Comparison of ENCODE assay signal across 20 cellular contexts in the genomic region with DNA sequence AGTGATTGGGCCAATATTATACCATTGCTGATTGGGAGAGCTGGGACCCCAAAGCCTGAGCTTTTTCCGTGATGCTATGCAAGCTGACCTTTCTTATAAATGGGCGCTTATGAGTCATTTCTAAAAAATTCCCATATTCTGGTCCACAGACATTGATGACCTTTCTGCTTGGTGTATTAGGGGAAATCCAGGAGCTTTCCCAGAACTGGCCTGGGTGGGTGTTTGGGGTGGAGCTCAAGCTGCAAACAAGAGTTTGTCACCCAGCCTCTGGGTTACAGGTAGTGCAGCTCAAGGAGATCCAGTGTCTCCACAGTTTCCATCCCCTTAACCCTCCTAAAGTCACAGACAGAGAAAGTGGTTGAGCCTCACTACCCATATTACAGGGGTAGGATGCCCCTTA.
DNase-seq lines count a peak whose midpoint lies in the region; ATAC-seq and TF ChIP-seq lines count a peak whose summit lies in the region.
"Had no signal": no experiment of that assay in that cellular context is flagged by ENCODE, and none has a peak within 500 bp of the region (broad histone marks: within the 10 kb centered on the region; RNA-seq: fewer than 3 reads in every experiment).

No MANE protein-coding gene starts in this region.

- H3K4me1 ChIP-seq in ACC112 (ENCODE audit: control insufficient read depth, insufficient read depth, low read length, unreplicated experiment), result peaks cover 54% of the 10 kb centered on the region
- H3K4me1 ChIP-seq in PC-3 (ENCODE audit: insufficient read depth, low read length), result peaks cover 5% of the 10 kb centered on the region
- H3K4me1 ChIP-seq in breast epithelium, result no peaks in the 10 kb centered on the region
- H3K4me1 ChIP-seq: BE2C had no signal

- peak overlapping the region; percentile 37 for H3K4me3 Mint-ChIP-seq in activated naive CD8-positive, alpha-beta T cell treated with anti-CD3 and anti-CD28 coated beads, Interleukin-2, amount 50 U/mL, for 24 hours
- H3K4me3 Mint-ChIP-seq: activated naive CD4-positive, alpha-beta T cell treated with anti-CD3 and anti-CD28 coated beads, Interleukin-2, amount 10 ng/mL, durations not matched to agents 7 days and 5 days had no signal

- no TSS peak for BruUV-seq in PC-3 (replicated peaks; lab: Mats Ljungman, UMichigan)

- intact Hi-C loops in PC-3 (cut with micrococcal nuclease) (no loop called here), breast epithelium (cut with DNase I; ENCODE audit: low total_unique reads) (no loop called here)

- H3F3A ChIP-seq in PC-3 (ENCODE audit: low read length, unreplicated experiment), result no peaks in the 10 kb centered on the region

- peak; percentile 82 for ATAC-seq in activated naive CD8-positive, alpha-beta T cell treated with anti-CD3 and anti-CD28 coated beads, Interleukin-2, amount 50 U/mL, for 24 hours
- no peak for ATAC-seq in PC-3
- ATAC-seq in GM18909 (IDR thresholded peaks at IDR 0.05; ENCODE audit: poor library complexity, unreplicated experiment), result no peak
- ATAC-seq: left colon, Panc1 had no signal

- H4K20me1 ChIP-seq in PC-3 (ENCODE audit: low read length), result no peaks in the 10 kb centered on the region

- DNase-seq in EL (peak; percentile 64), kidney tubule cell (ENCODE audit: low spot score) (peak; percentile 53), PC-3 (no peak), NCI-H2171 (lab: John Stamatoyannopoulos, UW) (no peak), breast epithelium (ENCODE audit: low spot score in 2 of 2) (no peak)
- peak; percentile 73 for DNase-seq in activated naive CD8-positive, alpha-beta T cell treated with anti-CD3 and anti-CD28 coated beads, Interleukin-2, amount 50 U/mL, for 24 hours
- DNase-seq: activated naive CD4-positive, alpha-beta T cell treated with anti-CD3 and anti-CD28 coated beads, Interleukin-2, amount 10 ng/mL, durations not matched to agents 7 days and 5 days; BE2C; DMS79; effector CD4-positive, alpha-beta T cell; left colon; NCI-H1105; NCI-H82; SW 1271; thyroid gland had no signal

- peaks cover 27% of the 10 kb centered on the region for H3K36me3 Mint-ChIP-seq in activated naive CD8-positive, alpha-beta T cell treated with anti-CD3 and anti-CD28 coated beads, Interleukin-2, amount 50 U/mL, for 24 hours (ENCODE audit: low read depth)
- H3K36me3 Mint-ChIP-seq: activated naive CD4-positive, alpha-beta T cell treated with anti-CD3 and anti-CD28 coated beads, Interleukin-2, amount 10 ng/mL, durations not matched to agents 7 days and 5 days had no signal

- no peaks in the 10 kb centered on the region for H3K27me3 Mint-ChIP-seq in activated naive CD8-positive, alpha-beta T cell treated with anti-CD3 and anti-CD28 coated beads, Interleukin-2, amount 50 U/mL, for 24 hours
- H3K27me3 Mint-ChIP-seq: activated naive CD4-positive, alpha-beta T cell treated with anti-CD3 and anti-CD28 coated beads, Interleukin-2, amount 10 ng/mL, durations not matched to agents 7 days and 5 days had no signal

- TF ChIP-seq CTCF in PC-3 (conservative IDR thresholded peaks at IDR 0.05; ENCODE audit: low read depth, low read length) (no peak), breast epithelium (IDR thresholded peaks at IDR 0.05) (no peak)

- peaks cover 9% of the 10 kb centered on the region for H3K9me3 Mint-ChIP-seq in activated naive CD8-positive, alpha-beta T cell treated with anti-CD3 and anti-CD28 coated beads, Interleukin-2, amount 50 U/mL, for 24 hours
- H3K9me3 Mint-ChIP-seq: activated naive CD4-positive, alpha-beta T cell treated with anti-CD3 and anti-CD28 coated beads, Interleukin-2, amount 10 ng/mL, durations not matched to agents 7 days and 5 days had no signal

- H3K4me3 ChIP-seq in ACC112 (ENCODE audit: low read depth, low read length) (peak overlapping the region; percentile 24; the same call in 1 of the 2 replicates), PC-3 (ENCODE audit: low read length) (no peak overlapping the region), breast epithelium (no peak overlapping the region)
- H3K4me3 ChIP-seq: right atrium auricular region, thyroid gland had no signal

- no peaks in the 10 kb centered on the region for H3K9me3 ChIP-seq in PC-3 (ENCODE audit: low read length)
- no peaks in the 10 kb centered on the region for H3K9me3 ChIP-seq in breast epithelium
- H3K9me3 ChIP-seq: BE2C, neutrophil, right atrium auricular region, thyroid gland had no signal

- H3K4me1 Mint-ChIP-seq in activated naive CD8-positive, alpha-beta T cell treated with anti-CD3 and anti-CD28 coated beads, Interleukin-2, amount 50 U/mL, for 24 hours, result peaks cover 32% of the 10 kb centered on the region

- no peak overlapping the region for H3K9ac ChIP-seq in PC-3 (ENCODE audit: low read length)

- no peaks in the 10 kb centered on the region for H3K27me3 ChIP-seq in ACC112 (ENCODE audit: insufficient read depth, low read length)
- no peaks in the 10 kb centered on the region for H3K27me3 ChIP-seq in PC-3 (ENCODE audit: low read length)
- H3K27me3 ChIP-seq in breast epithelium, result no peaks in the 10 kb centered on the region
- H3K27me3 ChIP-seq: BE2C, neutrophil, right atrium auricular region, thyroid gland had no signal

- POLR2A ChIA-PET in PC-3 (lab: Charles Lee; ENCODE audit: unreplicated experiment), result no interaction called here

- TF ChIP-seq POLR2A in breast epithelium (IDR thresholded peaks at IDR 0.05), result no peak

- H3K79me2 ChIP-seq in ACC112 (ENCODE audit: control insufficient read depth, insufficient read depth, low read length, unreplicated experiment) (no peaks in the 10 kb centered on the region), PC-3 (ENCODE audit: low read length) (no peaks in the 10 kb centered on the region)

- CTCF ChIA-PET in PC-3 (lab: Charles Lee), result no interaction called here

- no peaks in the 10 kb centered on the region for H3K9me2 ChIP-seq in PC-3 (replicated peaks; ENCODE audit: low read length)

- H3K36me3 ChIP-seq in ACC112 (ENCODE audit: insufficient read depth, low read length), result peaks cover 29% of the 10 kb centered on the region
- H3K36me3 ChIP-seq in PC-3 (ENCODE audit: low read depth, low read length), result no peaks in the 10 kb centered on the region
- no peaks in the 10 kb centered on the region for H3K36me3 ChIP-seq in breast epithelium
- H3K36me3 ChIP-seq: BE2C, neutrophil, right atrium auricular region, thyroid gland had no signal

- H3K27ac ChIP-seq in ACC112 (ENCODE audit: low read depth, low read length), result peak overlapping the region; percentile 94
- no peak overlapping the region for H3K27ac ChIP-seq in PC-3 (ENCODE audit: low read length)
- no peak overlapping the region for H3K27ac ChIP-seq in breast epithelium
- H3K27ac ChIP-seq: neutrophil, right atrium auricular region, thyroid gland had no signal

- H3K27ac Mint-ChIP-seq in activated naive CD8-positive, alpha-beta T cell treated with anti-CD3 and anti-CD28 coated beads, Interleukin-2, amount 50 U/mL, for 24 hours, result no peak overlapping the region
- H3K27ac Mint-ChIP-seq: activated naive CD4-positive, alpha-beta T cell treated with anti-CD3 and anti-CD28 coated beads, Interleukin-2, amount 10 ng/mL, durations not matched to agents 7 days and 5 days had no signal

- H2AFZ ChIP-seq in ACC112 (ENCODE audit: low read length, unreplicated experiment) (no peak overlapping the region), PC-3 (ENCODE audit: low read length) (no peak overlapping the region)

- no peak overlapping the region for H3K4me2 ChIP-seq in PC-3 (ENCODE audit: low read length)

Comparison
In these comparisons a context has a peak if more than half of its experiments do, and no peak if none do; other contexts are left out.
1. DNase-seq: peak in EL (single experiment), activated naive CD8-positive, alpha-beta T cell treated with anti-CD3 and anti-CD28 coated beads, Interleukin-2, amount 50 U/mL, for 24 hours (single experiment) and kidney tubule cell (single experiment); none in PC-3 (single experiment), NCI-H2171 (single experiment) and breast epithelium (0 of 2).